8 cellular contexts compared by ENCODE assay signal in the genomic region with DNA sequence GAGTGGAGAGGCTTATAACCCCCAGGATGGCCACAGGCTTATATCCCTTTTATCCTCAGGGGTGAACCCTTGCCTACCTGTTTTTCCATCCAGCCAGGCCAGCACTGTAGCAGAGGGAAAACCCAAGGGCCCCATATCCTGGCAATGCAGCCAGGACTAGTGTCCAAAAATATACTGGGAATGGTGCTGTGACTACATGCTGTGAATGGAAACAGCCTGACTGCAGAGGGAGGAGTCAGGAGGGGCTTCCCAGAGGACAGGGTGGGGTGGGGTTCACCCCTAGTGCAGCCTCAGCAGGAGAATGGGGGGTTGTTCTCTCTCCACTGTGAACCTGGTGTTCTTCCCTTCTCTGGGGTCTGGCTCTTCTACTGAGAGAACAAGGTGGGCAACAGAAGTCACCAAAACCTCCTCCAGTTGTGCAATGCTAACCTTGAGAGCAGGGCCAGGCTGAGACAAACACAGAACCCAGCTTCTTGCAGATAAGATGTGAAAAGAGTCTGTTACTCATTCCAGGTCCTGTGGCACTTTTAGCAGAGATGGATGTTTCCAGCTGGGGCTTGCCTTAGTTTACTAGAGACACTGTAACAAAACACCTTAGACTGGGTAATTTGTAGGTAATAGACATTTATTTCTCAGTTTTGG.
A peak's percentile ranks its signal among the peaks of the same experiment; 100 is the strongest.
DNase-seq lines count a peak whose midpoint lies in the region; ATAC-seq and TF ChIP-seq lines count a peak whose summit lies in the region.
"Not testable (repeated sequence)": the region's sequence is repeated elsewhere in the genome, so short reads cannot be mapped to it uniquely, and the experiment has no call there.

No MANE protein-coding gene starts in this region.

- not testable (repeated sequence) for TF ChIP-seq CTCF in endodermal cell (conservative IDR thresholded peaks at IDR 0.05); heart right ventricle (IDR thresholded peaks at IDR 0.05); osteocyte (IDR thresholded peaks at IDR 0.05)

- peak overlapping the region; percentile 82 for H3K27ac Mint-ChIP-seq in activated CD4-positive, alpha-beta T cell treated with anti-CD3 and anti-CD28 coated beads, Interleukin-2, amount 10 ng/mL, durations not matched to agents 24 days and 14 days
- not testable (repeated sequence) for H3K27ac Mint-ChIP-seq in activated T-cell treated with anti-CD3 and anti-CD28 coated beads, Interleukin-2, amount 50 U/mL, for 72 hours; activated naive CD4-positive, alpha-beta T cell treated with anti-CD3 and anti-CD28 coated beads, Interleukin-2, amount 50 U/mL, for 72 hours; endodermal cell; osteocyte (ENCODE audit: unreplicated experiment); stimulated activated naive CD8-positive, alpha-beta T cell treated with anti-CD3 and anti-CD28 coated beads, Interleukin-15, amount 100 ng/mL, for 72 hours

- H3K27me3 ChIP-seq in endodermal cell (ENCODE audit: control insufficient read depth, insufficient read depth, low read length, poor library complexity, severe bottlenecking); heart right ventricle: not testable (repeated sequence)

- H3K9me3 Mint-ChIP-seq in activated CD4-positive, alpha-beta T cell treated with anti-CD3 and anti-CD28 coated beads, Interleukin-2, amount 10 ng/mL, durations not matched to agents 24 days and 14 days; activated T-cell treated with anti-CD3 and anti-CD28 coated beads, Interleukin-2, amount 50 U/mL, for 72 hours; activated naive CD4-positive, alpha-beta T cell treated with anti-CD3 and anti-CD28 coated beads, Interleukin-2, amount 50 U/mL, for 72 hours; endodermal cell; osteocyte (ENCODE audit: unreplicated experiment); stimulated activated naive CD8-positive, alpha-beta T cell treated with anti-CD3 and anti-CD28 coated beads, Interleukin-15, amount 100 ng/mL, for 72 hours: not testable (repeated sequence)

- not testable (repeated sequence) for H3K36me3 ChIP-seq in KOPT-K1 (ENCODE audit: insufficient read depth, low read length); endodermal cell (ENCODE audit: control insufficient read depth, insufficient read depth, low read length); heart right ventricle

- ATAC-seq in activated T-cell treated with anti-CD3 and anti-CD28 coated beads, Interleukin-2, amount 50 U/mL, for 72 hours (replicated peaks in 1 of 2) = peak; percentile 16 to 32
- peak; percentile 8 to 9 for ATAC-seq in activated naive CD4-positive, alpha-beta T cell treated with anti-CD3 and anti-CD28 coated beads, Interleukin-2, amount 50 U/mL, for 72 hours
- peak; percentile 76 to 98 (median 91) for ATAC-seq in heart right ventricle
- peak; percentile 16 for ATAC-seq in stimulated activated naive CD8-positive, alpha-beta T cell treated with anti-CD3 and anti-CD28 coated beads, Interleukin-15, amount 100 ng/mL, for 72 hours

- intact Hi-C loops in activated CD4-positive, alpha-beta T cell treated with anti-CD3 and anti-CD28 coated beads, Interleukin-2, amount 10 ng/mL, durations not matched to agents 24 days and 14 days (cut with micrococcal nuclease); heart right ventricle (cut with DNase I): not testable (repeated sequence)

- not testable (repeated sequence) for H3K36me3 Mint-ChIP-seq in activated CD4-positive, alpha-beta T cell treated with anti-CD3 and anti-CD28 coated beads, Interleukin-2, amount 10 ng/mL, durations not matched to agents 24 days and 14 days (ENCODE audit: low read depth); activated T-cell treated with anti-CD3 and anti-CD28 coated beads, Interleukin-2, amount 50 U/mL, for 72 hours (ENCODE audit: insufficient read depth in 2 of 2); activated naive CD4-positive, alpha-beta T cell treated with anti-CD3 and anti-CD28 coated beads, Interleukin-2, amount 50 U/mL, for 72 hours; endodermal cell (ENCODE audit: low read depth); osteocyte (ENCODE audit: unreplicated experiment)

- not testable (repeated sequence) for H3K4me3 Mint-ChIP-seq in activated CD4-positive, alpha-beta T cell treated with anti-CD3 and anti-CD28 coated beads, Interleukin-2, amount 10 ng/mL, durations not matched to agents 24 days and 14 days; endodermal cell; osteocyte (ENCODE audit: unreplicated experiment); stimulated activated naive CD8-positive, alpha-beta T cell treated with anti-CD3 and anti-CD28 coated beads, Interleukin-15, amount 100 ng/mL, for 72 hours
- H3K4me3 Mint-ChIP-seq in activated T-cell treated with anti-CD3 and anti-CD28 coated beads, Interleukin-2, amount 50 U/mL, for 72 hours = peak overlapping the region in 1 of 2 donors; percentile 12

- H3K9me3 ChIP-seq in KOPT-K1 (ENCODE audit: insufficient read depth, low read length, poor library complexity, severe bottlenecking); endodermal cell (ENCODE audit: control insufficient read depth, low read length); heart right ventricle: not testable (repeated sequence)

- H3K4me3 ChIP-seq in endodermal cell (ENCODE audit: low read length); heart right ventricle: not testable (repeated sequence)

- H3K4me1 ChIP-seq in endodermal cell (ENCODE audit: control insufficient read depth, insufficient read depth, low read length); heart right ventricle: not testable (repeated sequence)

- H3K27ac ChIP-seq in KOPT-K1 (ENCODE audit: low read depth, low read length, poor library complexity, severe bottlenecking) = peak overlapping the region; percentile 18
- H3K27ac ChIP-seq in endodermal cell (ENCODE audit: low read depth, low read length); heart right ventricle: not testable (repeated sequence)

- not testable (repeated sequence) for H3K9ac ChIP-seq in endodermal cell (ENCODE audit: extremely low read depth, low read length, poor library complexity, severe bottlenecking)

- not testable (repeated sequence) for H3K27me3 Mint-ChIP-seq in activated CD4-positive, alpha-beta T cell treated with anti-CD3 and anti-CD28 coated beads, Interleukin-2, amount 10 ng/mL, durations not matched to agents 24 days and 14 days; activated T-cell treated with anti-CD3 and anti-CD28 coated beads, Interleukin-2, amount 50 U/mL, for 72 hours (ENCODE audit: low read depth); endodermal cell (ENCODE audit: insufficient read depth); osteocyte (ENCODE audit: unreplicated experiment); stimulated activated naive CD8-positive, alpha-beta T cell treated with anti-CD3 and anti-CD28 coated beads, Interleukin-15, amount 100 ng/mL, for 72 hours

- peak; percentile 57 for DNase-seq in activated CD4-positive, alpha-beta T cell treated with anti-CD3 and anti-CD28 coated beads, Interleukin-2, amount 10 ng/mL, durations not matched to agents 24 days and 14 days
- not testable (repeated sequence) for DNase-seq in activated T-cell treated with anti-CD3 and anti-CD28 coated beads, Interleukin-2, amount 50 U/mL, for 72 hours; activated naive CD4-positive, alpha-beta T cell treated with anti-CD3 and anti-CD28 coated beads, Interleukin-2, amount 50 U/mL, for 72 hours (ENCODE audit: low spot score in 2 of 2); stimulated activated naive CD8-positive, alpha-beta T cell treated with anti-CD3 and anti-CD28 coated beads, Interleukin-15, amount 100 ng/mL, for 72 hours
- DNase-seq in endodermal cell = peak; percentile 13
- DNase-seq in heart right ventricle = peak in 1 of 2 donors; percentile 11
- DNase-seq in osteocyte (ENCODE audit: extremely low spot score, unreplicated experiment) = peak; percentile 5

- H3K4me1 Mint-ChIP-seq in activated CD4-positive, alpha-beta T cell treated with anti-CD3 and anti-CD28 coated beads, Interleukin-2, amount 10 ng/mL, durations not matched to agents 24 days and 14 days; activated T-cell treated with anti-CD3 and anti-CD28 coated beads, Interleukin-2, amount 50 U/mL, for 72 hours (ENCODE audit: low read depth); endodermal cell; osteocyte (ENCODE audit: unreplicated experiment): not testable (repeated sequence)
- peaks cover 12% of the 10 kb centered on the region for H3K4me1 Mint-ChIP-seq in stimulated activated naive CD8-positive, alpha-beta T cell treated with anti-CD3 and anti-CD28 coated beads, Interleukin-15, amount 100 ng/mL, for 72 hours

Comparison
In these comparisons a context has a peak if more than half of its experiments do, and no peak if none do; other contexts are left out.
1. ATAC-seq: peak in every context shown above with its lines; median percentile 91 in heart right ventricle; 24 in activated T-cell treated with anti-CD3 and anti-CD28 coated beads, Interleukin-2, amount 50 U/mL, for 72 hours; 16 in stimulated activated naive CD8-positive, alpha-beta T cell treated with anti-CD3 and anti-CD28 coated beads, Interleukin-15, amount 100 ng/mL, for 72 hours; 8 in activated naive CD4-positive, alpha-beta T cell treated with anti-CD3 and anti-CD28 coated beads, Interleukin-2, amount 50 U/mL, for 72 hours.